ENCODE assay signal across 35 cellular contexts in the genomic region with DNA sequence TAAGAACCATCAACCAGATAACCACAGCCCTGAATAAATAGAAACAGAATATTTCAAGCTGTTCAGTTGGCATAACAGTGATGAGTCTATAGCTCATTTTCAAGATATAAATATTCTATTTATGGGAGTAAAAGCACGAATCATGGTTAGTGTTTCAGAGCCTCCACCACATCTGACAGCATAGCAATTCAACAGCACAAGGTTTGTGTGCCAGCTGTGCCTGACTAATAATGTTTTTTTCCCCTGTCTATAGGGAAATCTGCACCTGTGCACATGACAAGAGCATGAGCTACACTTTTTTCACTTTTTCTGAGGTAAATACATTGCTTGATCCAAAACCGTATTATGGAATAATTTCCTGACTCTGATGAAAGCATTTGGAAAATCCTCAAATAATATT.
"Had no signal": no experiment of that assay in that cellular context is flagged by ENCODE, and none has a peak within 500 bp of the region (broad histone marks: within the 10 kb centered on the region; RNA-seq: fewer than 3 reads in every experiment).

No MANE protein-coding gene starts in this region.

- DNase-seq: activated CD4-positive, alpha-beta memory T cell treated with anti-CD3 and anti-CD28 coated beads, Interleukin-2, amount 10 ng/mL, durations not matched to agents 7 days and 5 days; activated CD4-positive, alpha-beta T cell treated with anti-CD3 and anti-CD28 coated beads for 1 hour; activated CD4-positive, alpha-beta T cell treated with anti-CD3 and anti-CD28 coated beads for 36 hours; activated CD4-positive, alpha-beta T cell treated with anti-CD3 and anti-CD28 coated beads, Interleukin-2, amount 10 ng/mL, durations not matched to agents 7 days and 5 days; activated CD4-positive, alpha-beta T cell treated with anti-CD3 and anti-CD28 coated beads, Interleukin-2, amount 50 U/mL, for 48 hours; activated CD4-positive, CD25-positive, alpha-beta regulatory T cell; activated CD8-positive, alpha-beta memory T cell treated with anti-CD3 and anti-CD28 coated beads for 24 hours; activated CD8-positive, alpha-beta memory T cell treated with anti-CD3 and anti-CD28 coated beads, Interleukin-2, amount 10 ng/mL, durations not matched to agents 7 days and 5 days; activated CD8-positive, alpha-beta memory T cell treated with anti-CD3 and anti-CD28 coated beads, Interleukin-2, amount 50 U/mL, for 48 hours; activated CD8-positive, alpha-beta T cell treated with anti-CD3 and anti-CD28 coated beads, Interleukin-2, amount 10 ng/mL, durations not matched to agents 7 days and 5 days; activated effector memory CD4-positive, alpha-beta T cell treated with Interleukin-2 at 50 U/mL for 16 hours; activated gamma-delta T cell; activated naive CD4-positive, alpha-beta T cell treated with anti-CD3 and anti-CD28 coated beads, Interleukin-2, amount 10 ng/mL, durations not matched to agents 7 days and 5 days; activated naive CD4-positive, alpha-beta T cell treated with Interleukin-2 at 50 U/mL for 16 hours; activated naive CD8-positive, alpha-beta T cell treated with anti-CD3 and anti-CD28 coated beads, Interleukin-2, amount 10 ng/mL, durations not matched to agents 7 days and 5 days; activated naive CD8-positive, alpha-beta T cell treated with anti-CD3 and anti-CD28 coated beads, Interleukin-2, amount 50 U/mL, for 24 hours; activated T-cell treated with anti-CD3 and anti-CD28 coated beads, Interleukin-2, amount 50 U/mL, for 24 hours; activated T-cell treated with anti-CD3 and anti-CD28 coated beads, Interleukin-2, amount 50 U/mL, for 48 hours; amygdala; anterior cingulate cortex; caudate nucleus; cerebellar nuclear complex; T-cell; T-helper 17 cell; T1000; WERI-Rb-1 had no signal

- H3K4me3 ChIP-seq: ascending aorta, cardiac muscle cell had no signal

- H3K27ac ChIP-seq: ascending aorta, cardiac muscle cell, WERI-Rb-1 had no signal

- H3K36me3 ChIP-seq: ascending aorta, cardiac muscle cell, WERI-Rb-1 had no signal

- H3K27ac Mint-ChIP-seq: activated CD4-positive, alpha-beta memory T cell treated with anti-CD3 and anti-CD28 coated beads, Interleukin-2, amount 10 ng/mL, durations not matched to agents 7 days and 5 days; activated CD4-positive, alpha-beta T cell treated with anti-CD3 and anti-CD28 coated beads for 36 hours; activated CD4-positive, alpha-beta T cell treated with anti-CD3 and anti-CD28 coated beads, Interleukin-2, amount 10 ng/mL, durations not matched to agents 7 days and 5 days; activated CD8-positive, alpha-beta memory T cell treated with anti-CD3 and anti-CD28 coated beads, Interleukin-2, amount 10 ng/mL, durations not matched to agents 7 days and 5 days; activated CD8-positive, alpha-beta T cell treated with anti-CD3 and anti-CD28 coated beads, Interleukin-2, amount 10 ng/mL, durations not matched to agents 7 days and 5 days; activated naive CD4-positive, alpha-beta T cell treated with anti-CD3 and anti-CD28 coated beads, Interleukin-2, amount 10 ng/mL, durations not matched to agents 7 days and 5 days; activated naive CD4-positive, alpha-beta T cell treated with anti-CD3 and anti-CD28 coated beads, Interleukin-2, amount 50 U/mL, for 24 hours; activated naive CD8-positive, alpha-beta T cell; activated naive CD8-positive, alpha-beta T cell treated with anti-CD3 and anti-CD28 coated beads, Interleukin-2, amount 10 ng/mL, durations not matched to agents 7 days and 5 days; activated naive CD8-positive, alpha-beta T cell treated with anti-CD3 and anti-CD28 coated beads, Interleukin-2, amount 50 U/mL, for 24 hours; activated T-cell treated with anti-CD3 and anti-CD28 coated beads, Interleukin-2, amount 50 U/mL, for 24 hours; activated T-helper 2 cell treated with anti-CD3 and anti-CD28 coated beads, Interferon-gamma antibody, Interleukin-2, Interleukin-4, amounts not matched to agents 10 μg/mL and 5 μg/mL and 100 μg/mL, durations not matched to agents 14 hours and 24 hours and 36 hours; brain; T-cell; T-helper 17 cell; WTC11 had no signal

- H3K4me1 ChIP-seq: ascending aorta had no signal

- H3K27me3 ChIP-seq: ascending aorta, cardiac muscle cell had no signal

- H3K9me3 Mint-ChIP-seq: activated CD4-positive, alpha-beta memory T cell treated with anti-CD3 and anti-CD28 coated beads, Interleukin-2, amount 10 ng/mL, durations not matched to agents 7 days and 5 days; activated CD4-positive, alpha-beta T cell treated with anti-CD3 and anti-CD28 coated beads, Interleukin-2, amount 10 ng/mL, durations not matched to agents 7 days and 5 days; activated naive CD4-positive, alpha-beta T cell treated with anti-CD3 and anti-CD28 coated beads, Interleukin-2, amount 10 ng/mL, durations not matched to agents 7 days and 5 days; activated naive CD4-positive, alpha-beta T cell treated with anti-CD3 and anti-CD28 coated beads, Interleukin-2, amount 50 U/mL, for 24 hours; activated naive CD8-positive, alpha-beta T cell treated with anti-CD3 and anti-CD28 coated beads, Interleukin-2, amount 10 ng/mL, durations not matched to agents 7 days and 5 days; activated naive CD8-positive, alpha-beta T cell treated with anti-CD3 and anti-CD28 coated beads, Interleukin-2, amount 50 U/mL, for 24 hours; activated T-cell treated with anti-CD3 and anti-CD28 coated beads, Interleukin-2, amount 50 U/mL, for 24 hours; activated T-helper 2 cell treated with anti-CD3 and anti-CD28 coated beads, Interferon-gamma antibody, Interleukin-2, Interleukin-4, amounts not matched to agents 10 μg/mL and 5 μg/mL and 100 μg/mL, durations not matched to agents 14 hours and 24 hours and 36 hours; brain; central memory CD8-positive, alpha-beta T cell; T-cell had no signal

- H3K27me3 Mint-ChIP-seq: activated naive CD8-positive, alpha-beta T cell; activated naive CD8-positive, alpha-beta T cell treated with anti-CD3 and anti-CD28 coated beads, Interleukin-2, amount 50 U/mL, for 24 hours had no signal

- H3K4me3 Mint-ChIP-seq: activated CD4-positive, alpha-beta memory T cell treated with anti-CD3 and anti-CD28 coated beads, Interleukin-2, amount 10 ng/mL, durations not matched to agents 7 days and 5 days; activated CD4-positive, alpha-beta T cell treated with anti-CD3 and anti-CD28 coated beads for 36 hours; activated CD4-positive, alpha-beta T cell treated with anti-CD3 and anti-CD28 coated beads, Interleukin-2, amount 10 ng/mL, durations not matched to agents 7 days and 5 days; activated CD8-positive, alpha-beta memory T cell treated with anti-CD3 and anti-CD28 coated beads, Interleukin-2, amount 10 ng/mL, durations not matched to agents 7 days and 5 days; activated CD8-positive, alpha-beta T cell treated with anti-CD3 and anti-CD28 coated beads, Interleukin-2, amount 10 ng/mL, durations not matched to agents 7 days and 5 days; activated naive CD4-positive, alpha-beta T cell treated with anti-CD3 and anti-CD28 coated beads, Interleukin-2, amount 10 ng/mL, durations not matched to agents 7 days and 5 days; activated naive CD4-positive, alpha-beta T cell treated with anti-CD3 and anti-CD28 coated beads, Interleukin-2, amount 50 U/mL, for 24 hours; activated naive CD8-positive, alpha-beta T cell; activated naive CD8-positive, alpha-beta T cell treated with anti-CD3 and anti-CD28 coated beads, Interleukin-2, amount 10 ng/mL, durations not matched to agents 7 days and 5 days; activated naive CD8-positive, alpha-beta T cell treated with anti-CD3 and anti-CD28 coated beads, Interleukin-2, amount 50 U/mL, for 24 hours; activated T-cell treated with anti-CD3 and anti-CD28 coated beads, Interleukin-2, amount 50 U/mL, for 24 hours; brain; central memory CD8-positive, alpha-beta T cell; T-cell; T-helper 17 cell; WTC11 had no signal

- ATAC-seq: activated CD4-positive, alpha-beta T cell treated with anti-CD3 and anti-CD28 coated beads for 36 hours; activated CD4-positive, CD25-positive, alpha-beta regulatory T cell treated with anti-CD3 and anti-CD28 coated beads, Interleukin-2, amount 50 U/mL, for 24 hours; activated CD8-positive, alpha-beta memory T cell treated with anti-CD3 and anti-CD28 coated beads, Interleukin-2, amount 10 ng/mL, durations not matched to agents 7 days and 5 days; activated CD8-positive, alpha-beta T cell treated with anti-CD3 and anti-CD28 coated beads, Interleukin-2, amount 10 ng/mL, durations not matched to agents 7 days and 5 days; activated naive CD8-positive, alpha-beta T cell treated with anti-CD3 and anti-CD28 coated beads, Interleukin-2, amount 50 U/mL, for 24 hours; T-cell; T-helper 17 cell; WTC11 had no signal

- H3K9me3 ChIP-seq: ascending aorta had no signal

- H3K36me3 Mint-ChIP-seq: activated CD8-positive, alpha-beta memory T cell treated with anti-CD3 and anti-CD28 coated beads, Interleukin-2, amount 10 ng/mL, durations not matched to agents 7 days and 5 days; activated naive CD4-positive, alpha-beta T cell treated with anti-CD3 and anti-CD28 coated beads, Interleukin-2, amount 10 ng/mL, durations not matched to agents 7 days and 5 days; activated naive CD4-positive, alpha-beta T cell treated with anti-CD3 and anti-CD28 coated beads, Interleukin-2, amount 50 U/mL, for 24 hours; activated naive CD8-positive, alpha-beta T cell; activated naive CD8-positive, alpha-beta T cell treated with anti-CD3 and anti-CD28 coated beads, Interleukin-2, amount 10 ng/mL, durations not matched to agents 7 days and 5 days; brain; T-cell; WTC11 had no signal

- H3K4me1 Mint-ChIP-seq: activated CD4-positive, alpha-beta memory T cell treated with anti-CD3 and anti-CD28 coated beads, Interleukin-2, amount 10 ng/mL, durations not matched to agents 7 days and 5 days; activated CD4-positive, alpha-beta T cell treated with anti-CD3 and anti-CD28 coated beads for 36 hours; activated CD4-positive, alpha-beta T cell treated with anti-CD3 and anti-CD28 coated beads, Interleukin-2, amount 10 ng/mL, durations not matched to agents 7 days and 5 days; activated CD8-positive, alpha-beta memory T cell treated with anti-CD3 and anti-CD28 coated beads, Interleukin-2, amount 10 ng/mL, durations not matched to agents 7 days and 5 days; activated naive CD4-positive, alpha-beta T cell treated with anti-CD3 and anti-CD28 coated beads, Interleukin-2, amount 10 ng/mL, durations not matched to agents 7 days and 5 days; activated naive CD4-positive, alpha-beta T cell treated with anti-CD3 and anti-CD28 coated beads, Interleukin-2, amount 50 U/mL, for 24 hours; activated naive CD8-positive, alpha-beta T cell treated with anti-CD3 and anti-CD28 coated beads, Interleukin-2, amount 10 ng/mL, durations not matched to agents 7 days and 5 days; activated naive CD8-positive, alpha-beta T cell treated with anti-CD3 and anti-CD28 coated beads, Interleukin-2, amount 50 U/mL, for 24 hours; brain; central memory CD8-positive, alpha-beta T cell; T-cell; WTC11 had no signal
